9 cellular contexts compared by ENCODE assay signal in the genomic region with DNA sequence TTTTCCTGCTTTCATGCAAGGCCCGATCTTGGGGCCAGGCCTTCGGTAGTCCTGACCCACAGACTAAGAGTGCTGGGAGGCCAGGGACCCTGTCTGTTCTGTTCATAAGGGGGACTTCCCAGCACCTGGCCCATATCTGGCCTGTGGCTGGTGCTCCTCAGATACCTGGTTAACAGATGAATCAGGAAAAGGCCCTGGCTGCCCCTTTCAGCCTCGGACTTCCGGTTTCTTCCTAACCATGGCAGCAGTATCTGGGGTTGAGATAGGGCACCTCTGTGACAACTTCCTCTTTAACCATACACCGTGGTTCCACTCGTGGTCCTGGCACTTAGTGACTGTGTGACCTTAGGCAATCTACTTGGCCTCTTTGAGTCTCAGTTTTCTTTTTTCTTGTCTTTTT. TPM values are rescaled to one million over a fixed set of nuclear protein-coding genes. Genes with fewer than 3 reads are reported as not detected.
A peak's percentile ranks its signal among the peaks of the same experiment; 100 is the strongest.
DNase-seq lines count a peak whose midpoint lies in the region; ATAC-seq and TF ChIP-seq lines count a peak whose summit lies in the region.
"Had no signal": no experiment of that assay in that cellular context is flagged by ENCODE, and none has a peak within 500 bp of the region (broad histone marks: within the 10 kb centered on the region; RNA-seq: fewer than 3 reads in every experiment).

No MANE protein-coding gene starts in this region.

- no peaks in the 10 kb centered on the region for H3K4me1 ChIP-seq in mesendoderm (ENCODE audit: control insufficient read depth, low read depth, low read length)

- H3K4me2 ChIP-seq in mesendoderm (ENCODE audit: low read length) = no peak overlapping the region

- DNase-seq in NB4 (ENCODE audit: low read depth) (peak; percentile 84), medulla oblongata (ENCODE audit: extremely low spot score) (peak; percentile 65), putamen (ENCODE audit: low spot score) (no peak), mesendoderm (no peak), osteocyte (ENCODE audit: extremely low spot score, unreplicated experiment) (no peak), HuH-7.5 (ENCODE audit: low spot score) (no peak)

- no peaks in the 10 kb centered on the region for H3K9me3 Mint-ChIP-seq in osteocyte (ENCODE audit: unreplicated experiment)

- WGBS in mesendoderm (ENCODE audit: extremely low coverage, insufficient coverage, low lambda C conversion rate) = no CpG with 5 or more reads among the region's 6 CpGs

- H3K56ac ChIP-seq in mesendoderm (ENCODE audit: low read length) = no peak overlapping the region

- H3K27me3 ChIP-seq in mesendoderm (ENCODE audit: insufficient read depth, low read length, poor library complexity) = no peaks in the 10 kb centered on the region

- peak; percentile 60 for ATAC-seq in GM18873 (IDR thresholded peaks at IDR 0.05; ENCODE audit: low FRiP score, unreplicated experiment)
- ATAC-seq in HG02623 (IDR thresholded peaks at IDR 0.05; ENCODE audit: unreplicated experiment) = peak; percentile 51

- no peak overlapping the region for H2BK120ac ChIP-seq in mesendoderm (ENCODE audit: low read depth, low read length)

- H3K23ac ChIP-seq in mesendoderm (ENCODE audit: low read length) = no peak overlapping the region

- H3K27me3 Mint-ChIP-seq in osteocyte (ENCODE audit: unreplicated experiment) = peaks cover 7% of the 10 kb centered on the region

- no peaks in the 10 kb centered on the region for H3K79me2 ChIP-seq in mesendoderm (ENCODE audit: control insufficient read depth, insufficient read depth, low read length)

- no peak overlapping the region for H4K5ac ChIP-seq in mesendoderm (ENCODE audit: low read length)

- no peak overlapping the region for H3K4ac ChIP-seq in mesendoderm (ENCODE audit: low read depth, low read length)

- H3K4me3 ChIP-seq in NB4 (ENCODE audit: low read depth, low read length) = no peak overlapping the region
- no peak overlapping the region for H3K4me3 ChIP-seq in mesendoderm (ENCODE audit: low read length)

- no peaks in the 10 kb centered on the region for H3K4me1 Mint-ChIP-seq in osteocyte (ENCODE audit: unreplicated experiment)
- H3K4me1 Mint-ChIP-seq: brain had no signal

- H3K4me3 Mint-ChIP-seq in osteocyte (ENCODE audit: unreplicated experiment) = no peak overlapping the region
- H3K4me3 Mint-ChIP-seq: brain had no signal

- no peak overlapping the region for H3K27ac ChIP-seq in mesendoderm (ENCODE audit: low read depth, low read length)

- H3K36me3 Mint-ChIP-seq in osteocyte (ENCODE audit: unreplicated experiment) = no peaks in the 10 kb centered on the region
- H3K36me3 Mint-ChIP-seq: brain had no signal

- H3K79me1 ChIP-seq in mesendoderm (ENCODE audit: low read length) = no peaks in the 10 kb centered on the region

- no peak for TF ChIP-seq POLR2A in NB4 (IDR thresholded peaks at IDR 0.05; ENCODE audit: extremely low read depth, insufficient read length)

- H3K36me3 ChIP-seq in mesendoderm (ENCODE audit: control insufficient read depth, insufficient read depth, low read length) = no peaks in the 10 kb centered on the region

- no peak overlapping the region for H3K9ac ChIP-seq in mesendoderm (ENCODE audit: low read length)

- no peak overlapping the region for H2BK15ac ChIP-seq in mesendoderm (replicated peaks; ENCODE audit: low read depth)

- TF ChIP-seq CTCF in NB4 (IDR thresholded peaks at IDR 0.05; ENCODE audit: low read depth, low read length) = no peak
- TF ChIP-seq CTCF in osteocyte (IDR thresholded peaks at IDR 0.05) = no peak

- H4K8ac ChIP-seq in mesendoderm (ENCODE audit: low read depth, low read length) = no peak overlapping the region

- no peak overlapping the region for H3K18ac ChIP-seq in mesendoderm (ENCODE audit: low read length)

- H2BK5ac ChIP-seq in mesendoderm (ENCODE audit: low read length) = no peak overlapping the region

- H3K27ac Mint-ChIP-seq in osteocyte (ENCODE audit: unreplicated experiment) = no peak overlapping the region

- H2AK5ac ChIP-seq in mesendoderm (ENCODE audit: low read length) = no peak overlapping the region

RNA-seq across cellular contexts. Expression of gene PLCG2, which starts 18.4 kb away (rescaled TPM):
- 1.6 TPM for polyA plus RNA-seq in mesendoderm (2013, experiment 1 of 2)
- polyA plus RNA-seq in mesendoderm (2013, experiment 2 of 2) = 1.3 TPM
- 0.16 TPM in 1 of 2 replicates, not detected in the other for total RNA-seq in osteocyte

Comparison
In these comparisons a context has a peak if more than half of its experiments do, and no peak if none do; other contexts are left out.
1. DNase-seq: peak in NB4 (single experiment) and medulla oblongata (single experiment); none in putamen (single experiment), mesendoderm (single experiment), osteocyte (single experiment) and HuH-7.5 (single experiment).